In genomic region chr17:35373532-35373983, GRCh38 we compare ENCODE assay signal across 8 cellular contexts. TPM values are rescaled to one million over a fixed set of nuclear protein-coding genes. Genes with fewer than 3 reads are reported as not detected.
DNase-seq lines count a peak whose midpoint lies in the region; ATAC-seq and TF ChIP-seq lines count a peak whose summit lies in the region.

Gene SLFN11, minus strand, starts transcription at chr17:35373621. Its CDS starts 9,814 bp downstream, at chr17:35363807.

- H3K27me3 ChIP-seq in mesendoderm (ENCODE audit: insufficient read depth, low read length, poor library complexity) = peaks cover 38% of the 10 kb centered on the region

- no peaks in the 10 kb centered on the region for H3K79me1 ChIP-seq in mesendoderm (ENCODE audit: low read length)

- peaks cover 0 to 1% of the 10 kb centered on the region in 2 donors for H3K9me3 Mint-ChIP-seq in effector memory CD8-positive, alpha-beta T cell

- peak within 1 kb of the TSS; percentile 97 to 99 for H3K4me3 Mint-ChIP-seq in effector memory CD8-positive, alpha-beta T cell

- H4K8ac ChIP-seq in mesendoderm (ENCODE audit: low read depth, low read length) = no peak within 1 kb of the TSS

- H3K36me3 ChIP-seq in mesendoderm (ENCODE audit: control insufficient read depth, insufficient read depth, low read length) = no peaks in the 10 kb centered on the region

- no peak within 1 kb of the TSS for H3K56ac ChIP-seq in mesendoderm (ENCODE audit: low read length)

- H3K4ac ChIP-seq in mesendoderm (ENCODE audit: low read depth, low read length) = no peak within 1 kb of the TSS

- WGBS in mesendoderm (ENCODE audit: extremely low coverage, insufficient coverage, low lambda C conversion rate) = 100% methylated on average over 2 of the region's 22 CpGs

- H2BK15ac ChIP-seq in mesendoderm (replicated peaks; ENCODE audit: low read depth) = no peak within 1 kb of the TSS

- no peak within 1 kb of the TSS for H3K23ac ChIP-seq in mesendoderm (ENCODE audit: low read length)

- no peaks in the 10 kb centered on the region for H3K79me2 ChIP-seq in mesendoderm (ENCODE audit: control insufficient read depth, insufficient read depth, low read length)

- H4K5ac ChIP-seq in mesendoderm (ENCODE audit: low read length) = no peak within 1 kb of the TSS

- H3K27me3 Mint-ChIP-seq in effector memory CD8-positive, alpha-beta T cell = no peaks in the 10 kb centered on the region

- H2BK120ac ChIP-seq in mesendoderm (ENCODE audit: low read depth, low read length) = no peak within 1 kb of the TSS

- H3K4me3 ChIP-seq in HFF-Myc (replicated peaks; ENCODE audit: low read depth, low read length) (peak within 1 kb of the TSS; percentile 57), mesendoderm (ENCODE audit: low read length) (peak within 1 kb of the TSS; percentile 17)

- no peak within 1 kb of the TSS for H2BK5ac ChIP-seq in mesendoderm (ENCODE audit: low read length)

- DNase-seq in DMS 273 (lab: John Stamatoyannopoulos, UW; ENCODE audit: unreplicated experiment) (peak; percentile 81), HFF-Myc (ENCODE audit: extremely low read depth, low read depth) (peak; percentile 43), NCI-H526 (lab: John Stamatoyannopoulos, UW) (peak; percentile 86 to 91), mesendoderm (peak; percentile 16)
- DNase-seq in activated CD8-positive, alpha-beta memory T cell treated with anti-CD3 and anti-CD28 coated beads for 48 hours (ENCODE audit: low read depth in 2 of 3, low spot score in 2 of 3) = peak; percentile 74 to 92 (median 92)
- peak; percentile 76 to 77 (median 76) for DNase-seq in effector memory CD8-positive, alpha-beta T cell
- DNase-seq in stimulated activated CD8-positive, alpha-beta memory T cell treated with anti-CD3 and anti-CD28 coated beads, Interleukin-15, amount 100 ng/mL, for 1 hour (ENCODE audit: low read depth) = peak; percentile 67

- H3K27ac ChIP-seq in mesendoderm (ENCODE audit: low read depth, low read length) = no peak within 1 kb of the TSS

- no peak for TF ChIP-seq CTCF in HFF-Myc (IDR thresholded peaks at IDR 0.05; ENCODE audit: low read depth, low read length, missing control alignments)

- peak; percentile 87 for ATAC-seq in effector memory CD8-positive, alpha-beta T cell (replicated peaks)
- no peak for ATAC-seq in HG02610 (IDR thresholded peaks at IDR 0.05; ENCODE audit: unreplicated experiment)

- H3K4me1 Mint-ChIP-seq in effector memory CD8-positive, alpha-beta T cell (ENCODE audit: low read depth in 2 of 2) = peaks cover 48 to 55% of the 10 kb centered on the region in 2 donors

- peak within 1 kb of the TSS; percentile 97 to 98 for H3K27ac Mint-ChIP-seq in effector memory CD8-positive, alpha-beta T cell

- H3K4me1 ChIP-seq in mesendoderm (ENCODE audit: control insufficient read depth, low read depth, low read length) = no peaks in the 10 kb centered on the region

- peaks cover 27% of the 10 kb centered on the region for H3K36me3 Mint-ChIP-seq in effector memory CD8-positive, alpha-beta T cell (ENCODE audit: insufficient read depth)

- peak within 1 kb of the TSS; percentile 71 for H3K4me2 ChIP-seq in mesendoderm (ENCODE audit: low read length)

- peak within 1 kb of the TSS; percentile 18 for H3K9ac ChIP-seq in mesendoderm (ENCODE audit: low read length)

- H2AK5ac ChIP-seq in mesendoderm (ENCODE audit: low read length) = no peak within 1 kb of the TSS

- no peak within 1 kb of the TSS for H3K18ac ChIP-seq in mesendoderm (ENCODE audit: low read length)

RNA-seq across cellular contexts. Expression of gene SLFN11, which starts in this region (rescaled TPM):
- polyA plus RNA-seq in mesendoderm (2013, experiment 1 of 2) = 0.08 TPM
- polyA plus RNA-seq in mesendoderm (2013, experiment 2 of 2) = 0.11 TPM

Comparison
In these comparisons a context has a peak if more than half of its experiments do, and no peak if none do; other contexts are left out.
1. DNase-seq: peak in every context shown above with its lines; median percentile 92 in activated CD8-positive, alpha-beta memory T cell treated with anti-CD3 and anti-CD28 coated beads for 48 hours; 88 in NCI-H526; 81 in DMS 273; 76 in effector memory CD8-positive, alpha-beta T cell; 67 in stimulated activated CD8-positive, alpha-beta memory T cell treated with anti-CD3 and anti-CD28 coated beads, Interleukin-15, amount 100 ng/mL, for 1 hour; 43 in HFF-Myc; 16 in mesendoderm.